Comparison of ENCODE assay signal across 35 cellular contexts in the genomic region with DNA sequence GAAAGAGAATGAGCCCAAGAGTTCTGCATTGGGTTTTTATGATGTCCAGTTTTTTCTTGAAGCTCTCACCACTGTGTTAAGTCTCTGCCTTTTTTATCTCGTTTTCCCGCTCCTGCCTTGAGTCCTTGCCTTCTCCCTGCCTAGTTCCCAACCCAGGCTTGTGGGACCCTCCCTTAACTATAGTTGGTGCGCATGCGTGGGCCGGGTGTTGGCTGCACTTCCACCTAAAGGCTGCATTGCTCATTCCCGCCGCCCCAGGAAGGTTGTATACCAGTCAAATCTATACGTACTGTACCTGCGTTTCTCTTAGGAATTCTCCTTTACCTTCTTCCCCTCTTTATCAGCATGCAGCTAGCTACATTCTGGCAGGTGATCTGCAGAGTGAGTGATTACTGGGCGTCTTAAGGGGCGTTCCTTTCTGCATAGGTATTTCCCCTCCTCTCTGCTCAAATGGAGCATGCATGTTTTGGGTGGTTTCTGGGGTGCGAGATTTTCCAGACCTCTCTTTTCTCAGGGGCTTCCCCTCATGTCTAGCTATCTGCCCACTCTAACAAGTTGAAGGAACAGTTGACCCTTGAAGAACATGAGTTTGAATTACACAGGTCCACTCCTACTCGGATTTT. TPM values are rescaled to one million over a fixed set of nuclear protein-coding genes. Genes with fewer than 3 reads are reported as not detected.
"Had no signal": no experiment of that assay in that cellular context is flagged by ENCODE, and none has a peak within 500 bp of the region (broad histone marks: within the 10 kb centered on the region; RNA-seq: fewer than 3 reads in every experiment).

No MANE protein-coding gene starts in this region.

- H3K4me1 Mint-ChIP-seq: activated B cell treated with CpG ODN at 0.5 μM for 24 hours; activated T-helper 17 cell treated with anti-CD3 and anti-CD28 coated beads, Interleukin-2, amount 50 U/mL, for 72 hours; endodermal cell had no signal

- H3K4me1 ChIP-seq: adrenal gland, body of pancreas had no signal

- H3K27ac ChIP-seq: adrenal gland, body of pancreas, cardiac muscle cell, coronary artery, dorsolateral prefrontal cortex, WERI-Rb-1 had no signal

- ATAC-seq: activated CD4-positive, CD25-positive, alpha-beta regulatory T cell treated with anti-CD3 and anti-CD28 coated beads, Interleukin-2, amount 50 U/mL, for 24 hours; activated CD8-positive, alpha-beta T cell treated with anti-CD3 and anti-CD28 coated beads for 36 hours; activated T-cell treated with anti-CD3 and anti-CD28 coated beads, Interleukin-2, amount 50 U/mL, for 4 hours; activated T-helper 17 cell treated with anti-CD3 and anti-CD28 coated beads, Interleukin-2, amount 50 U/mL, for 72 hours; body of pancreas; esophagus mucosa; T-helper 17 cell had no signal

- H3K4me3 ChIP-seq: adrenal gland, body of pancreas, cardiac muscle cell, coronary artery, dorsolateral prefrontal cortex had no signal

- H3K27me3 ChIP-seq: adrenal gland, body of pancreas, cardiac muscle cell, dorsolateral prefrontal cortex had no signal

- H3K27ac Mint-ChIP-seq: activated B cell treated with CpG ODN at 0.5 μM for 24 hours; activated CD8-positive, alpha-beta T cell treated with anti-CD3 and anti-CD28 coated beads for 36 hours; activated naive CD8-positive, alpha-beta T cell; activated T-helper 17 cell treated with anti-CD3 and anti-CD28 coated beads, Interleukin-2, amount 50 U/mL, for 72 hours; dendritic cell treated with granulocyte-macrophage colony-stimulating factor and Interleukin-4, amounts not matched to agents 40 ng/mL and 50 ng/mL, for 4 days; endodermal cell; T-helper 17 cell; T-helper 2 cell treated with Interferon-gamma antibody and Interleukin-4, amounts not matched to agents 5 μg/mL and 100 μg/mL, for 36 hours had no signal

- H3K27me3 Mint-ChIP-seq: activated B cell treated with CpG ODN at 0.5 μM for 24 hours; activated CD8-positive, alpha-beta T cell treated with anti-CD3 and anti-CD28 coated beads for 36 hours; activated naive CD8-positive, alpha-beta T cell; activated T-helper 17 cell treated with anti-CD3 and anti-CD28 coated beads, Interleukin-2, amount 50 U/mL, for 72 hours; dendritic cell treated with granulocyte-macrophage colony-stimulating factor and Interleukin-4, amounts not matched to agents 40 ng/mL and 50 ng/mL, for 4 days; T-helper 17 cell had no signal

- H3K9me3 Mint-ChIP-seq: activated B cell treated with CpG ODN at 0.5 μM for 24 hours; activated CD8-positive, alpha-beta T cell treated with anti-CD3 and anti-CD28 coated beads for 36 hours; activated T-cell treated with anti-CD3 and anti-CD28 coated beads, Interleukin-2, amount 50 U/mL, for 4 hours; activated T-helper 17 cell treated with anti-CD3 and anti-CD28 coated beads, Interleukin-2, amount 50 U/mL, for 72 hours; dendritic cell treated with granulocyte-macrophage colony-stimulating factor and Interleukin-4, amounts not matched to agents 40 ng/mL and 50 ng/mL, for 4 days; endodermal cell; T-helper 2 cell treated with Interferon-gamma antibody and Interleukin-4, amounts not matched to agents 5 μg/mL and 100 μg/mL, for 36 hours had no signal

- DNase-seq: activated B cell treated with CpG ODN at 0.5 μM for 24 hours; activated CD4-positive, alpha-beta T cell treated with anti-CD3 and anti-CD28 coated beads for 48 hours; activated CD4-positive, alpha-beta T cell treated with anti-CD3 and anti-CD28 coated beads, Interleukin-2, amount 50 U/mL, for 1 hour; activated CD4-positive, alpha-beta T cell treated with anti-CD3 and anti-CD28 coated beads, Interleukin-2, amount 50 U/mL, for 48 hours; activated CD8-positive, alpha-beta memory T cell treated with anti-CD3 and anti-CD28 coated beads for 24 hours; activated CD8-positive, alpha-beta T cell treated with anti-CD3 and anti-CD28 coated beads for 36 hours; activated effector memory CD4-positive, alpha-beta T cell treated with Interleukin-2 at 50 U/mL for 16 hours; activated gamma-delta T cell treated with Interleukin-2 at 50 U/mL for 16 hours; activated naive CD4-positive, alpha-beta T cell treated with anti-CD3 and anti-CD28 coated beads, Interleukin-2, amount 50 U/mL, for 16 hours; activated naive CD4-positive, alpha-beta T cell treated with Interleukin-2 at 50 U/mL for 16 hours; activated T-cell treated with anti-CD3 and anti-CD28 coated beads, Interleukin-2, amount 50 U/mL, for 4 hours; adrenal gland; amygdala; aorta; body of pancreas; central memory CD4-positive, alpha-beta T cell; cerebellar nuclear complex; dorsolateral prefrontal cortex; effector memory CD4-positive, alpha-beta T cell; endodermal cell; foreskin fibroblast; head of caudate nucleus; T-helper 1 cell; T-helper 17 cell; T1000; WERI-Rb-1 had no signal

- H3K9me3 ChIP-seq: adrenal gland, body of pancreas had no signal

- H3K4me3 Mint-ChIP-seq: activated B cell treated with CpG ODN at 0.5 μM for 24 hours; activated CD8-positive, alpha-beta T cell treated with anti-CD3 and anti-CD28 coated beads for 36 hours; activated naive CD8-positive, alpha-beta T cell; activated T-cell treated with anti-CD3 and anti-CD28 coated beads, Interleukin-2, amount 50 U/mL, for 4 hours; activated T-helper 17 cell treated with anti-CD3 and anti-CD28 coated beads, Interleukin-2, amount 50 U/mL, for 72 hours; dendritic cell treated with granulocyte-macrophage colony-stimulating factor and Interleukin-4, amounts not matched to agents 40 ng/mL and 50 ng/mL, for 4 days; endodermal cell; T-helper 17 cell; T-helper 2 cell treated with Interferon-gamma antibody and Interleukin-4, amounts not matched to agents 5 μg/mL and 100 μg/mL, for 36 hours had no signal

RNA-seq across cellular contexts. Expression of gene REP15, which starts 6.6 kb away (rescaled TPM):
- total RNA-seq: activated CD8-positive, alpha-beta T cell treated with anti-CD3 and anti-CD28 coated beads for 36 hours; epithelial cell of proximal tubule; T-helper 17 cell had no signal
- polyA plus RNA-seq: cardiac muscle cell had no signal
